1 cellular context compared by ENCODE assay signal in the genomic region with DNA sequence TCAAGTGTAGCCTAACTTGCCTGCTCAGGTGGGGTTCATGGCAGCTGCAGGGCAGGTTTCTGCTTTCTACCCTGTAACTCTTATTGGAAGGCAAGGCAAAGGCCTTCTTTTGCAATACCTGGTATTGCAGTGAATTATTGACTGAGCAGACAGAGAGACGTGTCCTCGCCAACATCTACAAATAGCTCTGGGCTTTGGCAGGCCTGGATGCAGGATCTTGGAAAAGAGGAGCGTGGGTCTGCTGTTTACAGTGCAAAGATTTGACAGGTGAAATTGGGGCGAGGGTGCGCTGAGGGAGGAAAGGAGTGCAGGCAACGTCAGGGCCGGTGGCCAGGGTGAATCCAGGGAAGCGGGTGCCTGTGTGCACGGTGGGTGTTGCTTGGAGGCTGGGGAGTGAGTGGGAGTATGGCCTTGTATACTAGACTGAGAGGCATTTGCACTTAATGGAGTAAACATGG.
TF ChIP-seq lines count a peak whose summit lies in the region.

No MANE protein-coding gene starts in this region.

TF ChIP-seq in HepG2, 621 proteins besides CTCF, POLR2A, EP300 and RAD21 (continued from another document and continues in another):
- TF ChIP-seq REST (IDR thresholded peaks at IDR 0.05; ENCODE audit: borderline replicate concordance in 1 of 2, low read depth in 1 of 2, low read length in 2 of 2) (0 out of 4 replicates have a peak, but pooled peaks of 1 of the 2 experiments have one; percentile 8), ZNF180 (CRISPR knock-in tag; IDR thresholded peaks at IDR 0.05; ENCODE audit: borderline replicate concordance, low read depth) (no peak), NR2F1 (CRISPR knock-in tag; IDR thresholded peaks at IDR 0.05) (peak in 1 of 2 experiments; percentile 21; a peak in 1 of 4 replicates), ZNF839 (CRISPR knock-in tag; IDR thresholded peaks at IDR 0.05; ENCODE audit: borderline replicate concordance) (no peak), HMG20A (CRISPR knock-in tag; IDR thresholded peaks at IDR 0.05; ENCODE audit: borderline replicate concordance) (peak; percentile 80; the same call in 1 of the 2 replicates), YEATS4 (CRISPR knock-in tag; IDR thresholded peaks at IDR 0.05; ENCODE audit: borderline replicate concordance) (peak; percentile 35; the same call in 1 of the 2 replicates), TCF12 (IDR thresholded peaks at IDR 0.05) (no peak), TCF12 (CRISPR knock-in tag; IDR thresholded peaks at IDR 0.05) (peak; percentile 30; the same call in 1 of the 2 replicates), ATF7 (IDR thresholded peaks at IDR 0.05) (no peak), ATF7 (CRISPR knock-in tag; IDR thresholded peaks at IDR 0.05) (no peak), MTF2 (CRISPR knock-in tag; IDR thresholded peaks at IDR 0.05; ENCODE audit: borderline replicate concordance) (no peak), ZNF549 (CRISPR knock-in tag; IDR thresholded peaks at IDR 0.05) (no peak), RARA (CRISPR knock-in tag; IDR thresholded peaks at IDR 0.05) (peak; percentile 72), ZNF572 (CRISPR knock-in tag; IDR thresholded peaks at IDR 0.05) (no peak), ZNF367 (CRISPR knock-in tag; IDR thresholded peaks at IDR 0.05; ENCODE audit: borderline replicate concordance) (no peak), REPIN1 (CRISPR knock-in tag; IDR thresholded peaks at IDR 0.05; ENCODE audit: borderline replicate concordance, low read depth) (peak; percentile 72; the same call in 1 of the 2 replicates), ZNF616 (CRISPR knock-in tag; IDR thresholded peaks at IDR 0.05; ENCODE audit: low read depth) (no peak), FOSL2 (CRISPR knock-in tag; IDR thresholded peaks at IDR 0.05) (0 out of 2 replicates have a peak, but pooled peaks have one; percentile 49), PPARG (CRISPR knock-in tag; conservative IDR thresholded peaks at IDR 0.05) (peak; percentile 84), SAP130 (CRISPR knock-in tag; IDR thresholded peaks at IDR 0.05; ENCODE audit: low read depth) (peak; percentile 86), EED (CRISPR knock-in tag; IDR thresholded peaks at IDR 0.05) (no peak), THAP11 (CRISPR knock-in tag; IDR thresholded peaks at IDR 0.05) (peak; percentile 47; the same call in 1 of the 2 replicates), ZNF761 (CRISPR knock-in tag; conservative IDR thresholded peaks at IDR 0.05) (0 out of 2 replicates have a peak, but pooled peaks have one; percentile 69), FOXA1 (IDR thresholded peaks at IDR 0.05) (no peak), FOXA1 (CRISPR knock-in tag; IDR thresholded peaks at IDR 0.05) (peak; percentile 75), POGK (CRISPR knock-in tag; conservative IDR thresholded peaks at IDR 0.05) (0 out of 2 replicates have a peak, but pooled peaks have one; percentile 38), MEF2D (CRISPR knock-in tag; IDR thresholded peaks at IDR 0.05) (peak; percentile 88), ZNF563 (CRISPR knock-in tag; IDR thresholded peaks at IDR 0.05) (peak; percentile 31; the same call in 1 of the 2 replicates), SMC3 (IDR thresholded peaks at IDR 0.05; ENCODE audit: low read length) (peak; percentile 16; the same call in 1 of the 2 replicates), ZNF577 (CRISPR knock-in tag; IDR thresholded peaks at IDR 0.05; ENCODE audit: borderline replicate concordance, low read depth) (no peak), ZNF691 (CRISPR knock-in tag; IDR thresholded peaks at IDR 0.05; ENCODE audit: borderline replicate concordance, low read depth) (peak; percentile 23; the same call in 1 of the 2 replicates), FOXM1 (CRISPR knock-in tag; IDR thresholded peaks at IDR 0.05) (no peak), PHF5A (CRISPR knock-in tag; IDR thresholded peaks at IDR 0.05; ENCODE audit: low read depth, unreplicated experiment) (peak; percentile 63), FOXO1 (CRISPR knock-in tag; IDR thresholded peaks at IDR 0.05) (peak; percentile 89; the same call in 1 of the 2 replicates), ZFX (CRISPR knock-in tag; IDR thresholded peaks at IDR 0.05; ENCODE audit: low read depth) (peak; percentile 88), NFE2 (CRISPR knock-in tag; IDR thresholded peaks at IDR 0.05) (no peak), FOXP4 (CRISPR knock-in tag; IDR thresholded peaks at IDR 0.05) (peak; percentile 82), ZMYM4 (CRISPR knock-in tag; IDR thresholded peaks at IDR 0.05) (peak; percentile 82), MZF1 (CRISPR knock-in tag; IDR thresholded peaks at IDR 0.05; ENCODE audit: borderline replicate concordance) (no peak), ZHX1 (CRISPR knock-in tag; IDR thresholded peaks at IDR 0.05; ENCODE audit: low read depth) (peak; percentile 58; the same call in 1 of the 2 replicates), ZFP90 (CRISPR knock-in tag; IDR thresholded peaks at IDR 0.05; ENCODE audit: borderline replicate concordance) (0 out of 2 replicates have a peak, but pooled peaks have one; percentile 62), MTA1 (CRISPR knock-in tag; IDR thresholded peaks at IDR 0.05; ENCODE audit: borderline replicate concordance) (peak; percentile 89), TARDBP (CRISPR knock-in tag; IDR thresholded peaks at IDR 0.05) (peak; percentile 90; the same call in 1 of the 2 replicates), ZSCAN5A (CRISPR knock-in tag; IDR thresholded peaks at IDR 0.05; ENCODE audit: borderline replicate concordance) (0 out of 2 replicates have a peak, but pooled peaks have one; percentile 28), HOXA9 (CRISPR knock-in tag; IDR thresholded peaks at IDR 0.05; ENCODE audit: borderline replicate concordance) (no peak), CEBPG (CRISPR knock-in tag; IDR thresholded peaks at IDR 0.05) (peak; percentile 96), ZNF788 (CRISPR knock-in tag; IDR thresholded peaks at IDR 0.05; ENCODE audit: borderline replicate concordance) (peak; percentile 32; the same call in 1 of the 2 replicates), PHF8 (CRISPR knock-in tag; IDR thresholded peaks at IDR 0.05) (0 out of 2 replicates have a peak, but pooled peaks have one; percentile 36)
- TF ChIP-seq, protein P1, sequence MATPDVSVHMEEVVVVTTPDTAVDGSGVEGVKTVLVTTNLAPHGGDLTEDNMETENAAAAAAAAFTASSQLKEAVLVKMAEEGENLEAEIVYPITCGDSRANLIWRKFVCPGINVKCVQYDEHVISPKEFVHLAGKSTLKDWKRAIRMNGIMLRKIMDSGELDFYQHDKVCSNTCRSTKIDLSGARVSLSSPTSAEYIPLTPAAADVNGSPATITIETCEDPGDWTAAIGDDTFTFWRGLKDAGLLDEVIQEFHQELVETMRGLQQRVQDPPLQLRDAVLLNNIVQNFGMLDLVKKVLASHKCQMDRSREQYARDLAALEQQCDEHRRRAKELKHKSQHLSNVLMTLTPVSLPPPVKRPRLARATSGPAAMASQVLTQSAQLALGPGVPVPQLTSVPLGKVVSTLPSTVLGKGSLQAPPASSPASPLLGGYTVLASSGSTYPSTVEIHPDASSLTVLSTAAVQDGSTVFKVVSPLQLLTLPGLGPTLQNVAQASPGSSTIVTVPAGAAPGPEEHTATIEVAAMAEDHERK (CRISPR knock-in tag; IDR thresholded peaks at IDR 0.05; ENCODE audit: low read depth): no peak
- TF ChIP-seq, protein P2, sequence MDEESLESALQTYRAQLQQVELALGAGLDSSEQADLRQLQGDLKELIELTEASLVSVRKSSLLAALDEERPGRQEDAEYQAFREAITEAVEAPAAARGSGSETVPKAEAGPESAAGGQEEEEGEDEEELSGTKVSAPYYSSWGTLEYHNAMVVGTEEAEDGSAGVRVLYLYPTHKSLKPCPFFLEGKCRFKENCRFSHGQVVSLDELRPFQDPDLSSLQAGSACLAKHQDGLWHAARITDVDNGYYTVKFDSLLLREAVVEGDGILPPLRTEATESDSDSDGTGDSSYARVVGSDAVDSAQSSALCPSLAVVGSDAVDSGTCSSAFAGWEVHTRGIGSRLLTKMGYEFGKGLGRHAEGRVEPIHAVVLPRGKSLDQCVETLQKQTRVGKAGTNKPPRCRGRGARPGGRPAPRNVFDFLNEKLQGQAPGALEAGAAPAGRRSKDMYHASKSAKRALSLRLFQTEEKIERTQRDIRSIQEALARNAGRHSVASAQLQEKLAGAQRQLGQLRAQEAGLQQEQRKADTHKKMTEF (CRISPR knock-in tag; IDR thresholded peaks at IDR 0.05): peak; percentile 64; the same call in 1 of the 2 replicates
